In genomic region chr11:62125881-62126280, GRCh38 we compare ENCODE assay signal across 1 cellular context.
TF ChIP-seq lines count a peak whose summit lies in the region.

No MANE protein-coding gene starts in this region.

TF ChIP-seq in H1, 55 proteins besides CTCF, POLR2A, EP300 and RAD21 (continued from another document):
- TF ChIP-seq RBBP5 (IDR thresholded peaks at IDR 0.05; ENCODE audit: borderline replicate concordance, low read depth, low read length) (no peak), SUZ12 (IDR thresholded peaks at IDR 0.05; ENCODE audit: low read length) (no peak), HDAC6 (IDR thresholded peaks at IDR 0.05; ENCODE audit: low read depth, low read length) (no peak), CTBP2 (IDR thresholded peaks at IDR 0.05; ENCODE audit: borderline replicate concordance, insufficient read depth, insufficient read length, low read length) (no peak)
